8 cellular contexts compared by ENCODE assay signal in genomic region chr6:105991561-105992314, GRCh38.
A peak's percentile ranks its signal among the peaks of the same experiment; 100 is the strongest.
DNase-seq lines count a peak whose midpoint lies in the region; ATAC-seq, FAIRE-seq and TF ChIP-seq lines count a peak whose summit lies in the region.

No MANE protein-coding gene starts in this region.

- peak; percentile 31 for ATAC-seq in GM21786 (IDR thresholded peaks at IDR 0.05; ENCODE audit: unreplicated experiment)

- no peaks in the 10 kb centered on the region for H4K20me1 ChIP-seq in Karpas-422 (ENCODE audit: insufficient read depth, low read depth, low read length)

- no peaks in the 10 kb centered on the region for H3K9me2 ChIP-seq in Karpas-422 (replicated peaks; ENCODE audit: insufficient read depth, low read length)

- FAIRE-seq in GM12891 (lab: Jason Lieb, UNC): peak; percentile 55

- H3K36me3 ChIP-seq in Karpas-422 (ENCODE audit: insufficient read depth, low read length) (no peaks in the 10 kb centered on the region), prostate gland (no peaks in the 10 kb centered on the region)

- TF ChIP-seq CTCF in fibroblast of pulmonary artery (IDR thresholded peaks at IDR 0.05; ENCODE audit: low read length, missing control alignments) (no peak), prostate gland (IDR thresholded peaks at IDR 0.05) (no peak)

- H3K9ac ChIP-seq in Karpas-422 (ENCODE audit: low read length): peak overlapping the region; percentile 75

- no peak for TF ChIP-seq POLR2A in GM12891 (IDR thresholded peaks at IDR 0.05; ENCODE audit: low read depth, low read length)
- TF ChIP-seq POLR2A in prostate gland (IDR thresholded peaks at IDR 0.05): no peak

- H3K4me3 ChIP-seq in Karpas-422 (ENCODE audit: low read length) (peak overlapping the region; percentile 80), fibroblast of pulmonary artery (replicated peaks; ENCODE audit: low read depth, low read length) (peak overlapping the region; percentile 76), prostate gland (peak overlapping the region; percentile 48 to 55)

- H3K27me3 ChIP-seq in Karpas-422 (ENCODE audit: low read length) (no peaks in the 10 kb centered on the region), prostate gland (replicated peaks; ENCODE audit: insufficient read depth) (no peaks in the 10 kb centered on the region)

- 4% methylated on average over 23 of the region's 23 CpGs for WGBS in prostate gland

- H3K4me1 ChIP-seq in Karpas-422 (ENCODE audit: low read length): peaks cover 16% of the 10 kb centered on the region
- H3K4me1 ChIP-seq in prostate gland (replicated peaks): no peaks in the 10 kb centered on the region

- peak overlapping the region; percentile 91 for H2AFZ ChIP-seq in Karpas-422 (ENCODE audit: low read length)

- no peaks in the 10 kb centered on the region for H3K9me3 ChIP-seq in Karpas-422 (ENCODE audit: low read length)
- H3K9me3 ChIP-seq in prostate gland: no peaks in the 10 kb centered on the region

- peak overlapping the region; percentile 78 for H3K4me2 ChIP-seq in Karpas-422 (ENCODE audit: low read depth, low read length, poor library complexity, severe bottlenecking)

- H3K79me2 ChIP-seq in Karpas-422 (ENCODE audit: low read length): no peaks in the 10 kb centered on the region

- DNase-seq in GM12891 (ENCODE audit: insufficient read length, low spot score) (no peak), Karpas-422 (peak; percentile 57), activated T-cell treated with anti-CD3 and anti-CD28 coated beads for 24 hours (ENCODE audit: low read depth) (peak; percentile 16), fibroblast of pulmonary artery (ENCODE audit: low read depth) (no peak), prostate gland (ENCODE audit: low spot score) (peak; percentile 12), GOT3 (lab: John Stamatoyannopoulos, UW) (no peak), posterior vena cava (ENCODE audit: low spot score) (no peak)

- intact Hi-C loops in prostate gland (cut with DNase I): no loop called here
- intact Hi-C loops in posterior vena cava (cut with DNase I): no loop called here

- H3K27ac ChIP-seq in Karpas-422 (ENCODE audit: low read length) (no peak overlapping the region), prostate gland (peak overlapping the region; percentile 17 to 55)

TF ChIP-seq in GM12891, 5 proteins besides CTCF, POLR2A, EP300 and RAD21:
- TF ChIP-seq TAF1 (IDR thresholded peaks at IDR 0.05; ENCODE audit: low read depth, low read length) (no peak), POU2F2 (IDR thresholded peaks at IDR 0.05; ENCODE audit: low read depth, low read length) (no peak), PAX5 (IDR thresholded peaks at IDR 0.05; ENCODE audit: insufficient read depth, low read length, severe bottlenecking) (no peak), POLR2AphosphoS5 (IDR thresholded peaks at IDR 0.05; ENCODE audit: low read depth, low read length) (no peak), SPI1 (IDR thresholded peaks at IDR 0.05; ENCODE audit: low read depth, low read length) (no peak)

Comparison
In these comparisons a context has a peak if more than half of its experiments do, and no peak if none do; other contexts are left out.
1. DNase-seq: peak in Karpas-422 (single experiment), activated T-cell treated with anti-CD3 and anti-CD28 coated beads for 24 hours (single experiment) and prostate gland (single experiment); none in GM12891 (single experiment), fibroblast of pulmonary artery (single experiment), GOT3 (single experiment) and posterior vena cava (single experiment).
2. Peak in every context shown above with its lines, with median percentiles within 50 percentile points of each other: H3K4me3 ChIP-seq.